Comparison of ENCODE assay signal across 14 cellular contexts in the genomic region with DNA sequence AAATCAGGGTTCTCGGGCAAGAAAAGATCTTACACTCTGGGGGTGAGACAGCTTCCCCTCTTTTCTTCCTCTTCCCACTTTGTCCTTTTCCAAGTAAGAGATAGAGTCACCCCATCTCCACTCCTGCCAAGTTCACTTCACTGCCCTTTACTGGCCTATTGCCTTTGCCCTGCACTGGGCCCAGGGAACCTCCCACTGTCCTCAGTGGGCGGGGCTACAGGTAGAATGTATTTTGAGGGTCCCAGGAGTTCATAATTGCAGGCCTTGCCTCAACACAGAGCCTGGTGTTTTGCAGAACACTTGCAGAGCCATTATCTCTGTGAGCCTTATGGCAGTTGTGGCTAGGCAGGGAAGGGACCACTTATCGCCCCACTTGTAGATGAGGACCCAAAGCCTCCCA. TPM values are rescaled to one million over a fixed set of nuclear protein-coding genes. Genes with fewer than 3 reads are reported as not detected.
DNase-seq lines count a peak whose midpoint lies in the region; ATAC-seq, FAIRE-seq and TF ChIP-seq lines count a peak whose summit lies in the region.
"Had no signal": no experiment of that assay in that cellular context is flagged by ENCODE, and none has a peak within 500 bp of the region (broad histone marks: within the 10 kb centered on the region; RNA-seq: fewer than 3 reads in every experiment).

No MANE protein-coding gene starts in this region.

- no peak for ATAC-seq in CD8-positive, alpha-beta T cell
- ATAC-seq in K562 (no peak), GM21528 (IDR thresholded peaks at IDR 0.05; ENCODE audit: low FRiP score, unreplicated experiment) (no peak), HG03108 (IDR thresholded peaks at IDR 0.05; ENCODE audit: unreplicated experiment) (no peak)

- FAIRE-seq in K562 (lab: Jason Lieb, UNC), result peak; percentile 49
- FAIRE-seq: keratinocyte had no signal

- peaks cover 31% of the 10 kb centered on the region for H3K36me3 Mint-ChIP-seq in CD8-positive, alpha-beta T cell
- peaks cover 18% of the 10 kb centered on the region for H3K36me3 Mint-ChIP-seq in neural progenitor cell

- no peaks in the 10 kb centered on the region for H3K27me3 ChIP-seq in CD8-positive, alpha-beta T cell (ENCODE audit: insufficient read depth, low read length)
- no peaks in the 10 kb centered on the region for H3K27me3 ChIP-seq in Karpas-422 (ENCODE audit: low read length)
- no peaks in the 10 kb centered on the region for H3K27me3 ChIP-seq in K562 (ENCODE audit: control insufficient read depth in 2 of 2, insufficient read depth in 2 of 2, low read length in 2 of 2)
- no peaks in the 10 kb centered on the region for H3K27me3 ChIP-seq in neural progenitor cell
- H3K27me3 ChIP-seq: breast epithelium had no signal

- H3K4me1 ChIP-seq in CD8-positive, alpha-beta T cell (ENCODE audit: insufficient read depth, low read length), result peaks cover 49% of the 10 kb centered on the region
- H3K4me1 ChIP-seq in Karpas-422 (ENCODE audit: low read length) (peaks cover 59% of the 10 kb centered on the region), K562 (replicated peaks in 1 of 2; ENCODE audit: control insufficient read depth in 2 of 2, insufficient read depth in 2 of 2, low read length in 2 of 2) (peaks cover 32 to 73% of the 10 kb centered on the region in 2 experiments), neural progenitor cell (peaks cover 12% of the 10 kb centered on the region)
- H3K4me1 ChIP-seq: parathyroid adenoma had no signal

- no peak for DNase-seq in CD8-positive, alpha-beta T cell
- DNase-seq in Karpas-422 (no peak), K562 (ENCODE audit: extremely low read depth in 1 of 4, low spot score in 3 of 4) (peak in 1 of 4 experiments; percentile 51), neural progenitor cell (ENCODE audit: low spot score) (no peak), NCI-H2081 treated with DMSO at 0.1 percent for 48 hours (lab: John Stamatoyannopoulos, UW) (no peak), GM19238 (ENCODE audit: insufficient read length, low spot score) (no peak)
- DNase-seq: activated CD4-positive, alpha-beta T cell treated with anti-CD3 and anti-CD28 coated beads, Interleukin-2, amount 50 U/mL, for 1 hour; stimulated activated CD4-positive, alpha-beta T cell treated with anti-CD3 and anti-CD28 coated beads, Interleukin-4, amount 100 ng/mL, for 24 hours had no signal

- H3K27me3 Mint-ChIP-seq in CD8-positive, alpha-beta T cell (ENCODE audit: low read depth), result no peaks in the 10 kb centered on the region
- peaks cover 3% of the 10 kb centered on the region for H3K27me3 Mint-ChIP-seq in neural progenitor cell (ENCODE audit: insufficient read depth, low read depth)

- no peak for TF ChIP-seq POLR2A in K562 (conservative IDR thresholded peaks at IDR 0.05)

- no peak overlapping the region for H2AFZ ChIP-seq in Karpas-422 (ENCODE audit: low read length)
- no peak overlapping the region for H2AFZ ChIP-seq in K562 (ENCODE audit: low read depth, low read length)
- H2AFZ ChIP-seq in neural progenitor cell (replicated peaks), result no peak overlapping the region
- H2AFZ ChIP-seq: parathyroid adenoma had no signal

- 57% methylated on average over 3 of the region's 3 CpGs for WGBS in K562 (ENCODE audit: insufficient coverage, low coverage, missing lambda C conversion rate)

- H3K36me3 ChIP-seq in CD8-positive, alpha-beta T cell (ENCODE audit: insufficient read depth, low read length), result peaks cover 11% of the 10 kb centered on the region
- H3K36me3 ChIP-seq in Karpas-422 (ENCODE audit: insufficient read depth, low read length) (0 out of 2 replicates have a peak, but pooled peaks cover 4% of the 10 kb centered on the region), K562 (ENCODE audit: control insufficient read depth, insufficient read depth, low read length) (peaks cover 21% of the 10 kb centered on the region; the same call in 2 of the 3 replicates), neural progenitor cell (no peaks in the 10 kb centered on the region)
- H3K36me3 ChIP-seq: breast epithelium had no signal

- peaks cover 52% of the 10 kb centered on the region for H3K4me1 Mint-ChIP-seq in CD8-positive, alpha-beta T cell (ENCODE audit: low read depth)
- peaks cover 41% of the 10 kb centered on the region for H3K4me1 Mint-ChIP-seq in neural progenitor cell

- POLR2A ChIA-PET in CD8-positive, alpha-beta T cell (lab: Charles Lee), result interaction anchor here (1.5 kb wide), 1 partner anchor 120 kb away, joined by 3 read pairs; no protein-coding TSS in a partner anchor
- POLR2A ChIA-PET in K562 (lab: Yijun Ruan, JAX), result interaction anchor here (1.0 to 1.9 kb wide), 2 partner anchors 13 to 74 kb away, joined by 5 to 6 read pairs; a partner anchor contains a TSS

- no peaks in the 10 kb centered on the region for H3K9me2 ChIP-seq in Karpas-422 (replicated peaks; ENCODE audit: insufficient read depth, low read length)

- no peaks in the 10 kb centered on the region for H3K9me1 ChIP-seq in K562 (ENCODE audit: control insufficient read depth, insufficient read depth, low read length)

- H3K79me2 ChIP-seq in Karpas-422 (ENCODE audit: low read length) (peaks cover 63% of the 10 kb centered on the region), K562 (ENCODE audit: control insufficient read depth, insufficient read depth, low read length) (peaks cover 55% of the 10 kb centered on the region), neural progenitor cell (ENCODE audit: low read depth) (peaks cover 44% of the 10 kb centered on the region)
- H3K79me2 ChIP-seq: parathyroid adenoma had no signal

- no peak for TF ChIP-seq CTCF in CD8-positive, alpha-beta T cell (IDR thresholded peaks at IDR 0.05)
- no peak for TF ChIP-seq CTCF in K562 (IDR thresholded peaks at IDR 0.05 in 2 of 3, conservative IDR thresholded peaks at IDR 0.05 in 1 of 3; ENCODE audit: insufficient read depth in 2 of 3, low read depth in 1 of 3, low read length in 3 of 3)
- TF ChIP-seq CTCF in neural progenitor cell (IDR thresholded peaks at IDR 0.05), result no peak

- intact Hi-C loops in CD8-positive, alpha-beta T cell (cut with DNase I, micrococcal nuclease), result loop anchor here (5.0 kb wide), 3 partner anchors 64 to 196 kb away; a partner anchor contains a TSS
- intact Hi-C loops in K562 (cut with micrococcal nuclease), result no loop called here

- no TSS peak for BruUV-seq in K562 (replicated peaks; lab: Mats Ljungman, UMichigan)

- CTCF ChIA-PET in CD8-positive, alpha-beta T cell (lab: Charles Lee), result interaction anchor here (0.6 to 5.8 kb wide), 4 partner anchors 16 to 1225 kb away, joined by 3 to 50 read pairs (median 12); a partner anchor contains a TSS
- CTCF ChIA-PET in K562 (lab: Yijun Ruan, JAX; ENCODE audit: low intra/inter-chr PET ratio), result no interaction called here

- no peaks in the 10 kb centered on the region for H3K9me3 ChIP-seq in CD8-positive, alpha-beta T cell (ENCODE audit: low read length)
- H3K9me3 ChIP-seq in Karpas-422 (ENCODE audit: low read length), result no peaks in the 10 kb centered on the region
- H3K9me3 ChIP-seq in K562 (replicated peaks; ENCODE audit: control insufficient read depth, insufficient read depth, low read depth, low read length), result no peaks in the 10 kb centered on the region
- no peaks in the 10 kb centered on the region for H3K9me3 ChIP-seq in neural progenitor cell (ENCODE audit: low read depth)
- H3K9me3 ChIP-seq: breast epithelium, thoracic aorta had no signal

- no peak for TF ChIP-seq EP300 in K562 (IDR thresholded peaks at IDR 0.05; ENCODE audit: low read length)

- no peak for TF ChIP-seq RAD21 in K562 (CRISPR knock-in tag; conservative IDR thresholded peaks at IDR 0.05 in 1 of 2, IDR thresholded peaks at IDR 0.05 in 1 of 2)

- H3K4me3 Mint-ChIP-seq in CD8-positive, alpha-beta T cell, result peak overlapping the region; percentile 98
- H3K4me3 Mint-ChIP-seq in neural progenitor cell, result no peak overlapping the region

- H3K9me3 Mint-ChIP-seq in CD8-positive, alpha-beta T cell, result no peaks in the 10 kb centered on the region
- H3K9me3 Mint-ChIP-seq in neural progenitor cell, result no peaks in the 10 kb centered on the region

- peak overlapping the region; percentile 11 for H3K27ac ChIP-seq in CD8-positive, alpha-beta T cell (ENCODE audit: low read depth, low read length)
- peak overlapping the region; percentile 93 for H3K27ac ChIP-seq in Karpas-422 (ENCODE audit: low read length)
- H3K27ac ChIP-seq in K562 (ENCODE audit: extremely low read depth, low read depth, low read length), result no peak overlapping the region
- no peak overlapping the region for H3K27ac ChIP-seq in neural progenitor cell
- H3K27ac ChIP-seq: parathyroid adenoma had no signal

- H3K4me3 ChIP-seq in CD8-positive, alpha-beta T cell (ENCODE audit: low read depth, low read length), result no peak overlapping the region
- H3K4me3 ChIP-seq in Karpas-422 (ENCODE audit: low read length) (peak overlapping the region; percentile 92), K562 (no peak overlapping the region), neural progenitor cell (no peak overlapping the region)

- H3K9ac ChIP-seq in Karpas-422 (ENCODE audit: low read length), result peak overlapping the region; percentile 92
- peak overlapping the region in 1 of 2 experiments; percentile 61; a peak in 1 of 4 replicates for H3K9ac ChIP-seq in K562 (ENCODE audit: insufficient read depth in 1 of 2, low read depth in 2 of 2, low read length in 2 of 2)
- no peak overlapping the region for H3K9ac ChIP-seq in neural progenitor cell
- H3K9ac ChIP-seq: parathyroid adenoma had no signal

- in situ Hi-C loops in K562 (cut with MboI), result loop anchor here (5.0 kb wide), 1 partner anchor 76 kb away; a partner anchor contains a TSS

- no peak overlapping the region for H3K27ac Mint-ChIP-seq in CD8-positive, alpha-beta T cell
- peak overlapping the region; percentile 81 for H3K27ac Mint-ChIP-seq in neural progenitor cell

- peaks cover 11% of the 10 kb centered on the region for H3F3A ChIP-seq in neural progenitor cell (ENCODE audit: low read depth)

- H4K20me1 ChIP-seq in Karpas-422 (ENCODE audit: insufficient read depth, low read depth, low read length), result peaks cover 24% of the 10 kb centered on the region; the same call in 1 of the 2 replicates
- H4K20me1 ChIP-seq in K562 (replicated peaks; ENCODE audit: control insufficient read depth, insufficient read depth, low read length), result peaks cover 5% of the 10 kb centered on the region; the same call in 1 of the 2 replicates
- peaks cover 29% of the 10 kb centered on the region for H4K20me1 ChIP-seq in neural progenitor cell (ENCODE audit: low read depth)

- H3K4me2 ChIP-seq in Karpas-422 (ENCODE audit: low read depth, low read length, poor library complexity, severe bottlenecking) (peak overlapping the region; percentile 97), K562 (ENCODE audit: insufficient read depth, low read length) (peak overlapping the region; percentile 31; the same call in 1 of the 2 replicates), neural progenitor cell (no peak overlapping the region)

RNA-seq across cellular contexts. Expression of a gene that starts 3.3 kb away (rescaled TPM):
- total RNA-seq in CD8-positive, alpha-beta T cell, result 100 to 1,000 TPM; 137 to 140 TPM
- 72.3 and 131 TPM in 2 replicates for total RNA-seq in Karpas-422 (2014; rRNA removed; shearing (Covaris generic); ENCODE audit: low replicate concordance)
- total RNA-seq in K562 (2011; cell fraction: chromatin; rRNA removed; ENCODE audit: low replicate concordance), result 140 and 447 TPM in 2 replicates
- 236 and 252 TPM in 2 replicates for total RNA-seq in K562 (2011; cell fraction: nucleolus; rRNA removed)
- 132 and 154 TPM in 2 replicates for total RNA-seq in K562 (2011; cell fraction: nucleoplasm; rRNA removed)
- total RNA-seq in K562 (2014; rRNA removed) (51.0 and 57.1 TPM in 2 replicates), K562 (2014; rRNA removed; fragmentation: Illumina TruSeq; extraction: Trizol) (11.5 and 17.8 TPM in 2 replicates), K562 (2015; rRNA removed; fragmentation: Illumina TruSeq; extraction: Trizol) (27.1 and 28.4 TPM in 2 replicates), K562 (2021) (74.1 and 77.7 TPM in 2 replicates), neural progenitor cell (ENCODE audit: low replicate concordance) (22.9 and 49.8 TPM in 2 replicates)
- polyA plus RNA-seq in K562 (2011; rRNA removed) (28.2 and 67.7 TPM in 2 replicates), K562 (2014; fragmentation: Illumina TruSeq; extraction: Trizol) (48.2 and 51.1 TPM in 2 replicates), K562 (2014; fragmentation: Nextera tagmentation; extraction: Ambion mirVana) (1 to 10 TPM; 2.0 to 4.0 TPM), K562 (2014; rRNA removed) (43.8 and 55.6 TPM in 2 replicates)
- 33.1 and 34.0 TPM in 2 replicates for polyA plus RNA-seq in K562 (2011; cell fraction: cytosol; rRNA removed)
- 436 and 581 TPM in 2 replicates for polyA plus RNA-seq in K562 (2011; cell fraction: nucleus; rRNA removed)
- 54.7 and 59.0 TPM in 2 replicates for polyA plus RNA-seq in K562 (2012)
- 21.0 and 24.7 TPM in 2 replicates for polyA minus RNA-seq in K562 (2011; rRNA and poly(A)+ RNA removed)
- polyA minus RNA-seq in K562 (2011; cell fraction: cytosol; rRNA and poly(A)+ RNA removed), result 32.1 and 40.5 TPM in 2 replicates
- 99.8 and 119 TPM in 2 replicates for polyA minus RNA-seq in K562 (2011; cell fraction: nucleus; rRNA and poly(A)+ RNA removed)

RNA-seq across cellular contexts. Expression of a gene that starts 3.5 kb away (rescaled TPM):
- total RNA-seq in CD8-positive, alpha-beta T cell, result not detected
- total RNA-seq in Karpas-422 (2014; rRNA removed; shearing (Covaris generic); ENCODE audit: low replicate concordance), result not detected in 2 replicates
- total RNA-seq in K562 (2011; cell fraction: chromatin; rRNA removed; ENCODE audit: low replicate concordance), result not detected in 2 replicates
- total RNA-seq in K562 (2011; cell fraction: nucleolus; rRNA removed), result not detected in 2 replicates
- total RNA-seq in K562 (2011; cell fraction: nucleoplasm; rRNA removed), result not detected in 2 replicates
- total RNA-seq in K562 (2014; rRNA removed), result 0.33 TPM in 1 of 2 replicates, not detected in the other
- 0.25 and 0.29 TPM in 2 replicates for total RNA-seq in K562 (2014; rRNA removed; fragmentation: Illumina TruSeq; extraction: Trizol)
- total RNA-seq in K562 (2015; rRNA removed; fragmentation: Illumina TruSeq; extraction: Trizol), result 0.33 and 0.60 TPM in 2 replicates
- total RNA-seq in K562 (2021), result 0.16 and 0.47 TPM in 2 replicates
- 0.27 and 0.32 TPM in 2 replicates for polyA plus RNA-seq in K562 (2011; rRNA removed)
- polyA plus RNA-seq in K562 (2011; cell fraction: cytosol; rRNA removed), result 0.19 TPM in 1 of 2 replicates, not detected in the other
- polyA plus RNA-seq in K562 (2011; cell fraction: nucleus; rRNA removed), result 0.37 TPM in 1 of 2 replicates, not detected in the other
- 0.42 and 0.46 TPM in 2 replicates for polyA plus RNA-seq in K562 (2012)
- polyA plus RNA-seq in K562 (2014; fragmentation: Illumina TruSeq; extraction: Trizol), result 0.52 and 0.90 TPM in 2 replicates
- under 1 TPM; 0.06 to 0.22 TPM for polyA plus RNA-seq in K562 (2014; fragmentation: Nextera tagmentation; extraction: Ambion mirVana)
- 0.07 TPM in 1 of 2 replicates, not detected in the other for polyA plus RNA-seq in K562 (2014; rRNA removed)
- polyA minus RNA-seq in K562 (2011; rRNA and poly(A)+ RNA removed), result 0.63 and 0.81 TPM in 2 replicates
- not detected in 2 replicates for polyA minus RNA-seq in K562 (2011; cell fraction: cytosol; rRNA and poly(A)+ RNA removed)
- polyA minus RNA-seq in K562 (2011; cell fraction: nucleus; rRNA and poly(A)+ RNA removed), result 0.13 TPM in 1 of 2 replicates, not detected in the other
- total RNA-seq in neural progenitor cell (ENCODE audit: low replicate concordance), result 0.25 TPM in 1 of 2 replicates, not detected in the other
- total RNA-seq: breast epithelium, thoracic aorta had no signal

RNA-seq across cellular contexts. Expression of a gene that starts 33.0 kb away (rescaled TPM):
- 10 to 100 TPM in 1 of 2 experiments, 1 to 10 TPM in 1; 9.5 to 10.5 TPM for total RNA-seq in CD8-positive, alpha-beta T cell
- total RNA-seq in Karpas-422 (2014; rRNA removed; shearing (Covaris generic); ENCODE audit: low replicate concordance), result 7.7 and 10.0 TPM in 2 replicates
- total RNA-seq in K562 (2011; cell fraction: chromatin; rRNA removed; ENCODE audit: low replicate concordance), result 32.6 and 57.2 TPM in 2 replicates
- 42.2 and 42.5 TPM in 2 replicates for total RNA-seq in K562 (2011; cell fraction: nucleolus; rRNA removed)
- 35.5 and 39.5 TPM in 2 replicates for total RNA-seq in K562 (2011; cell fraction: nucleoplasm; rRNA removed)
- total RNA-seq in K562 (2014; rRNA removed) (18.8 and 26.8 TPM in 2 replicates), K562 (2014; rRNA removed; fragmentation: Illumina TruSeq; extraction: Trizol) (21.0 and 22.2 TPM in 2 replicates), K562 (2015; rRNA removed; fragmentation: Illumina TruSeq; extraction: Trizol) (25.0 and 29.7 TPM in 2 replicates), K562 (2021) (38.8 and 41.0 TPM in 2 replicates), neural progenitor cell (ENCODE audit: low replicate concordance) (4.3 and 17.3 TPM in 2 replicates)
- polyA plus RNA-seq in K562 (2011; rRNA removed) (45.0 and 57.0 TPM in 2 replicates), K562 (2014; fragmentation: Illumina TruSeq; extraction: Trizol) (53.4 and 56.1 TPM in 2 replicates), K562 (2014; fragmentation: Nextera tagmentation; extraction: Ambion mirVana) (10 to 100 TPM; 30.5 to 39.2 TPM), K562 (2014; rRNA removed) (38.4 and 46.2 TPM in 2 replicates)
- 55.3 and 58.1 TPM in 2 replicates for polyA plus RNA-seq in K562 (2011; cell fraction: cytosol; rRNA removed)
- polyA plus RNA-seq in K562 (2011; cell fraction: nucleus; rRNA removed), result 108 and 111 TPM in 2 replicates
- polyA plus RNA-seq in K562 (2012), result 44.6 and 53.5 TPM in 2 replicates
- 26.7 and 29.8 TPM in 2 replicates for polyA minus RNA-seq in K562 (2011; rRNA and poly(A)+ RNA removed)
- 19.7 and 21.8 TPM in 2 replicates for polyA minus RNA-seq in K562 (2011; cell fraction: cytosol; rRNA and poly(A)+ RNA removed)
- 24.2 and 40.5 TPM in 2 replicates for polyA minus RNA-seq in K562 (2011; cell fraction: nucleus; rRNA and poly(A)+ RNA removed)

RNA-seq across cellular contexts. Expression of a gene that starts 45.0 kb away (rescaled TPM):
- total RNA-seq in CD8-positive, alpha-beta T cell, result 100 to 1,000 TPM in 1 of 2 experiments, 10 to 100 TPM in 1; 94.0 to 100 TPM
- total RNA-seq in Karpas-422 (2014; rRNA removed; shearing (Covaris generic); ENCODE audit: low replicate concordance), result 6.2 and 7.3 TPM in 2 replicates
- 18.6 and 26.2 TPM in 2 replicates for total RNA-seq in K562 (2011; cell fraction: chromatin; rRNA removed; ENCODE audit: low replicate concordance)
- total RNA-seq in K562 (2011; cell fraction: nucleolus; rRNA removed), result 12.3 and 13.0 TPM in 2 replicates
- 16.2 and 17.0 TPM in 2 replicates for total RNA-seq in K562 (2011; cell fraction: nucleoplasm; rRNA removed)
- total RNA-seq in K562 (2014; rRNA removed) (1.6 TPM in 2 replicates), K562 (2014; rRNA removed; fragmentation: Illumina TruSeq; extraction: Trizol) (2.5 and 2.6 TPM in 2 replicates), K562 (2015; rRNA removed; fragmentation: Illumina TruSeq; extraction: Trizol) (4.2 TPM in 2 replicates), K562 (2021) (6.4 and 6.8 TPM in 2 replicates), neural progenitor cell (ENCODE audit: low replicate concordance) (15.6 and 24.2 TPM in 2 replicates)
- polyA plus RNA-seq in K562 (2011; rRNA removed) (5.4 and 11.9 TPM in 2 replicates), K562 (2014; fragmentation: Illumina TruSeq; extraction: Trizol) (8.6 and 10.9 TPM in 2 replicates), K562 (2014; fragmentation: Nextera tagmentation; extraction: Ambion mirVana) (10 to 100 TPM; 12.4 to 15.1 TPM), K562 (2014; rRNA removed) (7.6 and 7.7 TPM in 2 replicates)
- polyA plus RNA-seq in K562 (2011; cell fraction: cytosol; rRNA removed), result 7.2 and 11.1 TPM in 2 replicates
- 53.6 and 78.5 TPM in 2 replicates for polyA plus RNA-seq in K562 (2011; cell fraction: nucleus; rRNA removed)
- polyA plus RNA-seq in K562 (2012), result 12.4 and 26.5 TPM in 2 replicates
- polyA minus RNA-seq in K562 (2011; rRNA and poly(A)+ RNA removed), result 4.1 and 4.3 TPM in 2 replicates
- polyA minus RNA-seq in K562 (2011; cell fraction: cytosol; rRNA and poly(A)+ RNA removed), result 0.95 and 2.5 TPM in 2 replicates
- 5.1 and 10.0 TPM in 2 replicates for polyA minus RNA-seq in K562 (2011; cell fraction: nucleus; rRNA and poly(A)+ RNA removed)

Comparison
In these comparisons a context has a peak if more than half of its experiments do, and no peak if none do; other contexts are left out.
1. H3K27ac ChIP-seq: peak in CD8-positive, alpha-beta T cell (single experiment) and Karpas-422 (single experiment); none in K562 (single experiment) and neural progenitor cell (single experiment).